Comparison of ENCODE assay signal across 1 cellular context in the genomic region with DNA sequence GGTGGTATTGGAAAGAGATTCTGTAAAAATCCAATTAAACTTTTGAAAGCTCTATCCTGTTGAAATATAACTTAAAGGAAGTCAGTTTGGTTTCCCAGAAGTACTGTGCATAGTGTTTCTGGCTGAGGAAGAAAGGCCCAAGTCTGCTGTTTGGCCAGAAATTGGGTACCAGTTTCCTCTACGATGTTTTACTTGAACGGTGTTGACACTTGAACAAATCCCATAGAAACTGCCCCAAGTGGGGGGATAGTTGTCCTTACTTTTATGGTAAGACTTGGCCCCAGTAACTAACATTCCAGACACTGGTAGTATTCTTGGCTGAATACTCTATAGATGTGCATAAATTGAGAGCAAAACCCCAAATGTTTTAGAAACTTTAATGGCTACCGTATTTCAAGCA.
TF ChIP-seq lines count a peak whose summit lies in the region.

No MANE protein-coding gene starts in this region.

TF ChIP-seq in endothelial cell of umbilical vein, 7 proteins besides CTCF, POLR2A, EP300 and RAD21:
- TF ChIP-seq MYC (IDR thresholded peaks at IDR 0.05; ENCODE audit: low read depth, low read length) (no peak), JUN (IDR thresholded peaks at IDR 0.05; ENCODE audit: borderline replicate concordance, insufficient read depth, insufficient read length, low read depth) (no peak), FOS (IDR thresholded peaks at IDR 0.05; ENCODE audit: borderline replicate concordance, insufficient read depth, low read length) (no peak), POLR2AphosphoS5 (IDR thresholded peaks at IDR 0.05; ENCODE audit: insufficient read depth, low read depth, low read length) (no peak), EZH2 (IDR thresholded peaks at IDR 0.05; ENCODE audit: borderline replicate concordance, low read depth, low read length, severe bottlenecking) (no peak), GATA2 (IDR thresholded peaks at IDR 0.05; ENCODE audit: insufficient read depth, insufficient read length, low read depth, low read length) (no peak)
- TF ChIP-seq, protein P1, sequence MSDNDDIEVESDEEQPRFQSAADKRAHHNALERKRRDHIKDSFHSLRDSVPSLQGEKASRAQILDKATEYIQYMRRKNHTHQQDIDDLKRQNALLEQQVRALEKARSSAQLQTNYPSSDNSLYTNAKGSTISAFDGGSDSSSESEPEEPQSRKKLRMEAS (IDR thresholded peaks at IDR 0.05; ENCODE audit: insufficient read depth, insufficient read length), result no peak
